8 cellular contexts compared by ENCODE assay signal in genomic region chr2:114661926-114662670, GRCh38.
DNase-seq lines count a peak whose midpoint lies in the region; ATAC-seq and TF ChIP-seq lines count a peak whose summit lies in the region.

No MANE protein-coding gene starts in this region.

- peaks cover 4 to 10% of the 10 kb centered on the region in 2 experiments; a peak in 3 of 4 replicates for H3K4me1 Mint-ChIP-seq in H9
- H3K4me1 Mint-ChIP-seq in activated CD8-positive, alpha-beta memory T cell treated with anti-CD3 and anti-CD28 coated beads, Interleukin-2, amount 10 ng/mL, durations not matched to agents 7 days and 5 days: peaks cover 2% of the 10 kb centered on the region

- H2BK15ac ChIP-seq in H9 (ENCODE audit: low read depth, low read length): no peak overlapping the region

- H4K20me1 ChIP-seq in H9 (ENCODE audit: control insufficient read depth, insufficient read depth, insufficient read length): no peaks in the 10 kb centered on the region

- H3K9me3 Mint-ChIP-seq in H9: no peaks in the 10 kb centered on the region
- H3K9me3 Mint-ChIP-seq in activated CD8-positive, alpha-beta memory T cell treated with anti-CD3 and anti-CD28 coated beads, Interleukin-2, amount 10 ng/mL, durations not matched to agents 7 days and 5 days (ENCODE audit: low read depth): no peaks in the 10 kb centered on the region

- H3K4ac ChIP-seq in H9 (ENCODE audit: low read depth, low read length): no peak overlapping the region

- no peak overlapping the region for H2BK20ac ChIP-seq in H9 (ENCODE audit: low read depth, low read length, poor library complexity, severe bottlenecking)

- WGBS in H9 (ENCODE audit: extremely low coverage, insufficient read length, low lambda C conversion rate): no CpG with 5 or more reads among the region's 60 CpGs
- WGBS in heart left ventricle, 4 donors: 7 to 27% (median 11%) methylated on average over 55 to 60 of the region's 60 CpGs
- 5% methylated on average over 58 of the region's 60 CpGs for WGBS in prostate gland

- H3K27ac ChIP-seq in H9 (ENCODE audit: insufficient read length, low read depth, low read length) (no peak overlapping the region), heart left ventricle (no peak overlapping the region), prostate gland (no peak overlapping the region)

- no peak overlapping the region for H3K23ac ChIP-seq in H9 (ENCODE audit: insufficient read length, low read depth, low read length)

- H3K4me3 ChIP-seq in heart left ventricle (peak overlapping the region; percentile 25 to 65 (median 54)), prostate gland (peak overlapping the region; percentile 19 to 24)

- TF ChIP-seq POLR2A in heart left ventricle (IDR thresholded peaks at IDR 0.05): no peak
- no peak for TF ChIP-seq POLR2A in prostate gland (IDR thresholded peaks at IDR 0.05)

- no peak for ATAC-seq in activated CD8-positive, alpha-beta memory T cell treated with anti-CD3 and anti-CD28 coated beads, Interleukin-2, amount 10 ng/mL, durations not matched to agents 7 days and 5 days
- ATAC-seq in heart left ventricle (peak in 2 of 4 donors; percentile 45 to 64), GM19467 (IDR thresholded peaks at IDR 0.05; ENCODE audit: unreplicated experiment) (no peak), GM19023 (IDR thresholded peaks at IDR 0.05; ENCODE audit: unreplicated experiment) (no peak)

- no peaks in the 10 kb centered on the region for H3K4me1 ChIP-seq in H9 (ENCODE audit: insufficient read depth, low read length)
- H3K4me1 ChIP-seq in heart left ventricle: peaks cover 0 to 9% (median 0%) of the 10 kb centered on the region in 12 donors
- H3K4me1 ChIP-seq in prostate gland (replicated peaks): no peaks in the 10 kb centered on the region

- H3K9ac ChIP-seq in H9 (ENCODE audit: extremely low read depth, insufficient read length, low read length): no peak overlapping the region

- no peak overlapping the region for H3K56ac ChIP-seq in H9 (ENCODE audit: insufficient read length, low read depth, low read length)

- H4K8ac ChIP-seq in H9 (replicated peaks; ENCODE audit: insufficient read length, low read depth, low read length): no peak overlapping the region

- H3K4me3 Mint-ChIP-seq in H9: peak overlapping the region; percentile 73 to 80
- H3K4me3 Mint-ChIP-seq in activated CD8-positive, alpha-beta memory T cell treated with anti-CD3 and anti-CD28 coated beads, Interleukin-2, amount 10 ng/mL, durations not matched to agents 7 days and 5 days: peak overlapping the region; percentile 24

- no peaks in the 10 kb centered on the region; a peak in 1 of 7 replicates for H3K36me3 Mint-ChIP-seq in H9 (ENCODE audit: insufficient read depth in 1 of 3, low read depth in 3 of 3)
- no peaks in the 10 kb centered on the region for H3K36me3 Mint-ChIP-seq in activated CD8-positive, alpha-beta memory T cell treated with anti-CD3 and anti-CD28 coated beads, Interleukin-2, amount 10 ng/mL, durations not matched to agents 7 days and 5 days

- no peak overlapping the region for H4K91ac ChIP-seq in H9 (ENCODE audit: insufficient read length, low read depth, low read length)

- H4K5ac ChIP-seq in H9 (ENCODE audit: insufficient read length, low read depth, low read length): no peak overlapping the region

- H3K9me3 ChIP-seq in H9 (ENCODE audit: control insufficient read depth, low read depth, low read length) (no peaks in the 10 kb centered on the region), heart left ventricle (no peaks in the 10 kb centered on the region), prostate gland (no peaks in the 10 kb centered on the region)

- DNase-seq in H9 (peak; percentile 60), heart left ventricle (peak in 4 of 5 donors; percentile 5 to 26 (median 18)), prostate gland (ENCODE audit: low spot score) (no peak), NCI-H1048 (lab: John Stamatoyannopoulos, UW) (no peak), GM10266 (ENCODE audit: extremely low spot score) (no peak)
- DNase-seq in activated CD8-positive, alpha-beta memory T cell treated with anti-CD3 and anti-CD28 coated beads, Interleukin-2, amount 10 ng/mL, durations not matched to agents 7 days and 5 days: no peak

- peak overlapping the region; percentile 37; the same call in 1 of the 2 replicates for H3K14ac ChIP-seq in H9 (ENCODE audit: insufficient read depth, low read length)

- H3K27me3 Mint-ChIP-seq in H9 (ENCODE audit: low read depth): peaks cover 10% of the 10 kb centered on the region
- peaks cover 11% of the 10 kb centered on the region for H3K27me3 Mint-ChIP-seq in activated CD8-positive, alpha-beta memory T cell treated with anti-CD3 and anti-CD28 coated beads, Interleukin-2, amount 10 ng/mL, durations not matched to agents 7 days and 5 days

- intact Hi-C loops in heart left ventricle (cut with DNase I): no loop called here
- intact Hi-C loops in prostate gland (cut with DNase I): no loop called here

- H3K18ac ChIP-seq in H9 (ENCODE audit: insufficient read length, low read depth, low read length): no peak overlapping the region

- CTCF ChIA-PET in activated CD8-positive, alpha-beta memory T cell treated with anti-CD3 and anti-CD28 coated beads, Interleukin-2, amount 10 ng/mL, durations not matched to agents 7 days and 5 days (lab: Charles Lee): no interaction called here

- no peak overlapping the region for H2BK5ac ChIP-seq in H9 (ENCODE audit: insufficient read length, low read length)

- H3K27ac Mint-ChIP-seq in H9: peak overlapping the region in 1 of 3 experiments; percentile 92; a peak in 3 of 7 replicates
- H3K27ac Mint-ChIP-seq in activated CD8-positive, alpha-beta memory T cell treated with anti-CD3 and anti-CD28 coated beads, Interleukin-2, amount 10 ng/mL, durations not matched to agents 7 days and 5 days: no peak overlapping the region

- no peak for TF ChIP-seq CTCF in H9 (conservative IDR thresholded peaks at IDR 0.05)
- TF ChIP-seq CTCF in heart left ventricle (IDR thresholded peaks at IDR 0.05): no peak
- TF ChIP-seq CTCF in prostate gland (IDR thresholded peaks at IDR 0.05): no peak
- TF ChIP-seq CTCF in GM10266 (IDR thresholded peaks at IDR 0.05; ENCODE audit: control insufficient read depth, insufficient read depth, low read depth, missing control alignments): no peak

- H3T11ph ChIP-seq in H9 (ENCODE audit: low read length): no peak overlapping the region

- H3K27me3 ChIP-seq in H9 (ENCODE audit: insufficient read depth, low read length): no peaks in the 10 kb centered on the region
- H3K27me3 ChIP-seq in heart left ventricle: peaks cover 0 to 10% (median 0%) of the 10 kb centered on the region in 9 donors
- H3K27me3 ChIP-seq in prostate gland (replicated peaks; ENCODE audit: insufficient read depth): no peaks in the 10 kb centered on the region

- H3K4me2 ChIP-seq in H9 (ENCODE audit: insufficient read depth, insufficient read length, low read length): no peak overlapping the region

- no peak overlapping the region for H2AFZ ChIP-seq in H9 (ENCODE audit: low read length)

- H3K23me2 ChIP-seq in H9 (ENCODE audit: insufficient read length, low read depth, low read length, poor library complexity, severe bottlenecking): no peaks in the 10 kb centered on the region

- no peak overlapping the region for H2BK120ac ChIP-seq in H9 (ENCODE audit: low read depth, low read length, poor library complexity, severe bottlenecking)

- H3K36me3 ChIP-seq in heart left ventricle (no peaks in the 10 kb centered on the region), prostate gland (no peaks in the 10 kb centered on the region)

- no peaks in the 10 kb centered on the region for H3K79me2 ChIP-seq in H9 (ENCODE audit: insufficient read depth, low read length)

- no peak overlapping the region for H2BK12ac ChIP-seq in H9 (ENCODE audit: insufficient read length, low read depth, low read length)

- no peaks in the 10 kb centered on the region for H3K79me1 ChIP-seq in H9 (ENCODE audit: insufficient read depth, low read depth, low read length, poor library complexity, severe bottlenecking)

- no peak overlapping the region for H2AK5ac ChIP-seq in H9 (ENCODE audit: insufficient read length, low read length)

Comparison
In these comparisons a context has a peak if more than half of its experiments do, and no peak if none do; other contexts are left out.
1. DNase-seq: peak in H9 (single experiment) and heart left ventricle (4 of 5); none in activated CD8-positive, alpha-beta memory T cell treated with anti-CD3 and anti-CD28 coated beads, Interleukin-2, amount 10 ng/mL, durations not matched to agents 7 days and 5 days (single experiment), prostate gland (single experiment), NCI-H1048 (single experiment) and GM10266 (single experiment).